In genomic region chr6:10692965-10693538, GRCh38 we compare ENCODE assay signal across 9 cellular contexts. TPM values are rescaled to one million over a fixed set of nuclear protein-coding genes. Genes with fewer than 3 reads are reported as not detected.
DNase-seq lines count a peak whose midpoint lies in the region; ATAC-seq, FAIRE-seq and TF ChIP-seq lines count a peak whose summit lies in the region.
"Had no signal": no experiment of that assay in that cellular context is flagged by ENCODE, and none has a peak within 500 bp of the region (broad histone marks: within the 10 kb centered on the region; RNA-seq: fewer than 3 reads in every experiment).

No MANE protein-coding gene starts in this region.

- H3K79me2 ChIP-seq in HCT116 (ENCODE audit: insufficient read depth, low read length) (peaks cover 48% of the 10 kb centered on the region), K562 (ENCODE audit: control insufficient read depth, insufficient read depth, low read length) (peaks cover 53% of the 10 kb centered on the region)

- no peak overlapping the region for H2AFZ ChIP-seq in HCT116 (ENCODE audit: low read depth, low read length, poor library complexity, severe bottlenecking)
- no peak overlapping the region for H2AFZ ChIP-seq in K562 (ENCODE audit: low read depth, low read length)

- ATAC-seq in A549 (no peak), HCT116 (no peak), K562 (no peak), lower lobe of right lung (no peak), GM18498 (IDR thresholded peaks at IDR 0.05; ENCODE audit: unreplicated experiment) (no peak)

- H3K27ac ChIP-seq in A549 (peak overlapping the region; percentile 86 to 95; a peak in 4 of 6 replicates), HCT116 (ENCODE audit: low read depth, low read length) (peak overlapping the region; percentile 68; the same call in 1 of the 2 replicates), K562 (ENCODE audit: extremely low read depth, low read depth, low read length) (no peak overlapping the region), lower lobe of right lung (no peak overlapping the region)

- H3K4me3 ChIP-seq in A549 (peak overlapping the region; percentile 69), HCT116 (replicated peaks in 1 of 2; ENCODE audit: low read depth in 1 of 2, low read length in 2 of 2) (peak overlapping the region; percentile 87 to 89), K562 (peak overlapping the region; percentile 55), lower lobe of right lung (peak overlapping the region; percentile 86)

- no peak for TF ChIP-seq EP300 in A549 (IDR thresholded peaks at IDR 0.05)
- TF ChIP-seq EP300 in K562 (IDR thresholded peaks at IDR 0.05; ENCODE audit: low read length), result no peak

- intact Hi-C loops in HCT116 (cut with micrococcal nuclease), result loop anchor here (5.0 kb wide), 1 partner anchor 109 kb away; no protein-coding TSS in a partner anchor
- intact Hi-C loops in K562 (cut with micrococcal nuclease), result loop anchor here (5.0 kb wide), 1 partner anchor 109 kb away; no protein-coding TSS in a partner anchor
- intact Hi-C loops in lower lobe of right lung (cut with DNase I), result no loop called here

- POLR2A ChIA-PET in A549 (lab: Yijun Ruan, JAX), result no interaction called here
- POLR2A ChIA-PET in HCT116 (lab: Charles Lee), result no interaction called here
- POLR2A ChIA-PET in K562 (lab: Yijun Ruan, JAX), result no interaction called here

- no peaks in the 10 kb centered on the region for H3K27me3 ChIP-seq in HCT116 (ENCODE audit: insufficient read depth, low read length)
- no peaks in the 10 kb centered on the region for H3K27me3 ChIP-seq in K562 (ENCODE audit: control insufficient read depth in 2 of 2, insufficient read depth in 2 of 2, low read length in 2 of 2)
- H3K27me3 ChIP-seq in lower lobe of right lung (ENCODE audit: low read depth), result no peaks in the 10 kb centered on the region

- no peaks in the 10 kb centered on the region for H3K9me3 ChIP-seq in A549
- H3K9me3 ChIP-seq in HCT116 (ENCODE audit: control insufficient read depth in 1 of 2, insufficient read depth in 1 of 2, low read depth in 1 of 2, low read length in 2 of 2), result no peaks in the 10 kb centered on the region
- peaks cover 3% of the 10 kb centered on the region; the same call in 1 of the 2 replicates for H3K9me3 ChIP-seq in K562 (replicated peaks; ENCODE audit: control insufficient read depth, insufficient read depth, low read depth, low read length)
- no peaks in the 10 kb centered on the region for H3K9me3 ChIP-seq in lower lobe of right lung

- no peak for DNase-seq in A549 (ENCODE audit: low read depth in 1 of 2, low spot score in 1 of 2)
- no peak for DNase-seq in HCT116 (ENCODE audit: low read depth, low spot score)
- DNase-seq in K562 (ENCODE audit: extremely low read depth in 1 of 4, low spot score in 3 of 4), result no peak
- no peak for DNase-seq in lower lobe of right lung
- no peak for DNase-seq in activated CD4-positive, CD25-positive, alpha-beta regulatory T cell treated with anti-CD3 and anti-CD28 coated beads, Interleukin-2, amount 50 U/mL, for 72 hours
- no peak for DNase-seq in T-helper 9 cell
- DNase-seq in SIG-M5 treated with dmso at 0.1 percent for 504 hours (lab: John Stamatoyannopoulos, UW; ENCODE audit: unreplicated experiment), result no peak
- DNase-seq: GDM1 had no signal

- peak overlapping the region; percentile 97 for H3K4me2 ChIP-seq in A549
- peak overlapping the region; percentile 88 for H3K4me2 ChIP-seq in HCT116 (ENCODE audit: low read length)
- peak overlapping the region; percentile 94 for H3K4me2 ChIP-seq in K562 (ENCODE audit: insufficient read depth, low read length)

- in situ Hi-C loops in K562 (cut with MboI), result no loop called here

- CTCF ChIA-PET in A549 (lab: Yijun Ruan, JAX) (interaction anchor here (1.1 kb wide), 1 partner anchor 183 kb away, joined by 3 read pairs; no protein-coding TSS in a partner anchor), HCT116 (lab: Charles Lee) (no interaction called here), K562 (lab: Yijun Ruan, JAX; ENCODE audit: low intra/inter-chr PET ratio) (no interaction called here)

- no peaks in the 10 kb centered on the region for H3K9me1 ChIP-seq in K562 (ENCODE audit: control insufficient read depth, insufficient read depth, low read length)

- H3K4me1 ChIP-seq in A549, result peaks cover 16% of the 10 kb centered on the region
- peaks cover 11 to 19% of the 10 kb centered on the region in 2 experiments; a peak in 3 of 4 replicates for H3K4me1 ChIP-seq in HCT116 (ENCODE audit: control insufficient read depth in 1 of 2, insufficient read depth in 2 of 2, low read length in 2 of 2)
- peaks cover 5 to 13% of the 10 kb centered on the region in 2 experiments; a peak in 4 of 5 replicates for H3K4me1 ChIP-seq in K562 (replicated peaks in 1 of 2; ENCODE audit: control insufficient read depth in 2 of 2, insufficient read depth in 2 of 2, low read length in 2 of 2)
- H3K4me1 ChIP-seq in lower lobe of right lung, result peaks cover 28% of the 10 kb centered on the region

- no peaks in the 10 kb centered on the region; the same call in 1 of the 2 replicates for H4K20me1 ChIP-seq in HCT116 (ENCODE audit: insufficient read depth)
- no peaks in the 10 kb centered on the region for H4K20me1 ChIP-seq in K562 (replicated peaks; ENCODE audit: control insufficient read depth, insufficient read depth, low read length)

- TF ChIP-seq POLR2A in A549 (IDR thresholded peaks at IDR 0.05; ENCODE audit: low read length), result no peak
- no peak for TF ChIP-seq POLR2A in HCT116 (IDR thresholded peaks at IDR 0.05; ENCODE audit: borderline replicate concordance, extremely low read depth, insufficient read depth, insufficient read length)
- no peak for TF ChIP-seq POLR2A in K562 (conservative IDR thresholded peaks at IDR 0.05)

- WGBS in A549 (ENCODE audit: missing lambda C conversion rate), result 90% methylated on average over 8 of the region's 8 CpGs
- WGBS in K562 (ENCODE audit: insufficient coverage, low coverage, missing lambda C conversion rate), result 78% methylated on average over 8 of the region's 8 CpGs

- no TSS peak for BruUV-seq in HCT116 (replicated peaks; lab: Mats Ljungman, UMichigan)
- no TSS peak for BruUV-seq in K562 (replicated peaks; lab: Mats Ljungman, UMichigan)

- TF ChIP-seq CTCF in A549 (IDR thresholded peaks at IDR 0.05) (no peak), HCT116 (IDR thresholded peaks at IDR 0.05 in 2 of 3, conservative IDR thresholded peaks at IDR 0.05 in 1 of 3; ENCODE audit: borderline replicate concordance in 1 of 3, insufficient read depth in 1 of 3, low read depth in 2 of 3, low read length in 2 of 3) (no peak), K562 (IDR thresholded peaks at IDR 0.05 in 2 of 3, conservative IDR thresholded peaks at IDR 0.05 in 1 of 3; ENCODE audit: insufficient read depth in 2 of 3, low read depth in 1 of 3, low read length in 3 of 3) (no peak), lower lobe of right lung (IDR thresholded peaks at IDR 0.05) (no peak)

- no peaks in the 10 kb centered on the region for H3K9me2 ChIP-seq in HCT116 (ENCODE audit: insufficient read depth)

- peaks cover 3 to 7% of the 10 kb centered on the region in 2 experiments; a peak in 2 of 4 replicates for H3K36me3 ChIP-seq in HCT116 (ENCODE audit: control insufficient read depth in 1 of 2, insufficient read depth in 2 of 2, low read length in 2 of 2)
- H3K36me3 ChIP-seq in K562 (ENCODE audit: control insufficient read depth, insufficient read depth, low read length), result peaks cover 22% of the 10 kb centered on the region
- H3K36me3 ChIP-seq in lower lobe of right lung, result peaks cover 9% of the 10 kb centered on the region

- RAD21 ChIA-PET in HCT116 (lab: Charles Lee; ENCODE audit: low non-redundant PET in 1 of 2, low total read pairs in 2 of 2, uncharacterized antibody in 2 of 2, unreplicated experiment in 2 of 2), result no interaction called here

- FAIRE-seq in A549 (lab: Jason Lieb, UNC) (no peak), K562 (lab: Jason Lieb, UNC) (no peak)

- TF ChIP-seq RAD21 in A549 (conservative IDR thresholded peaks at IDR 0.05 in 1 of 2, IDR thresholded peaks at IDR 0.05 in 1 of 2) (no peak), HCT116 (IDR thresholded peaks at IDR 0.05; ENCODE audit: low read depth) (no peak), K562 (CRISPR knock-in tag; conservative IDR thresholded peaks at IDR 0.05 in 1 of 2, IDR thresholded peaks at IDR 0.05 in 1 of 2) (no peak)

- H3K9ac ChIP-seq in HCT116 (ENCODE audit: low read length), result peak overlapping the region; percentile 94
- H3K9ac ChIP-seq in K562 (ENCODE audit: insufficient read depth in 1 of 2, low read depth in 2 of 2, low read length in 2 of 2), result peak overlapping the region in 1 of 2 experiments; percentile 89; a peak in 2 of 4 replicates

RNA-seq across cellular contexts. Expression of gene C6orf52, which starts 1.4 kb away (rescaled TPM):
- polyA plus RNA-seq in A549 (2011; rRNA removed) (2.2 and 3.2 TPM in 2 replicates), A549 (2017; fragmentation: RNase III; extraction: RNeasy Plus Mini Kit Qiagen cat#74134 plus additional on column Dnase treatment) (1.3 to 1.7 TPM (median 1.4 TPM) in 3 replicates), K562 (2011; rRNA removed) (11.8 and 14.0 TPM in 2 replicates), K562 (2014; fragmentation: Illumina TruSeq; extraction: Trizol) (12.3 and 12.9 TPM in 2 replicates), K562 (2014; fragmentation: Nextera tagmentation; extraction: Ambion mirVana) (10 to 100 TPM; 27.6 to 37.0 TPM), K562 (2014; rRNA removed) (9.1 and 10.7 TPM in 2 replicates)
- polyA plus RNA-seq in A549 (2012; cell fraction: cytosol; rRNA removed), result 1.3 and 1.6 TPM in 2 replicates
- polyA plus RNA-seq in A549 (2012; cell fraction: nucleus; rRNA removed), result 0.32 and 0.61 TPM in 2 replicates
- polyA minus RNA-seq in A549 (2011; rRNA and poly(A)+ RNA removed), result 0.70 TPM in 1 of 2 replicates, not detected in the other
- total RNA-seq in HCT116 (2021; ENCODE audit: unreplicated experiment) (3.9 TPM), K562 (2014; rRNA removed) (6.7 and 11.7 TPM in 2 replicates), K562 (2014; rRNA removed; fragmentation: Illumina TruSeq; extraction: Trizol) (11.1 and 14.9 TPM in 2 replicates), K562 (2015; rRNA removed; fragmentation: Illumina TruSeq; extraction: Trizol) (7.4 and 10.8 TPM in 2 replicates), K562 (2021) (10.5 TPM in 2 replicates), lower lobe of right lung (1.3 TPM)
- polyA plus RNA-seq in HCT116 (2012), result 2.7 and 3.1 TPM in 2 replicates
- 1.6 and 1.8 TPM in 2 replicates for total RNA-seq in K562 (2011; cell fraction: chromatin; rRNA removed; ENCODE audit: low replicate concordance)
- 1.8 and 2.5 TPM in 2 replicates for total RNA-seq in K562 (2011; cell fraction: nucleolus; rRNA removed)
- total RNA-seq in K562 (2011; cell fraction: nucleoplasm; rRNA removed), result 1.5 and 4.0 TPM in 2 replicates
- 6.8 and 13.2 TPM in 2 replicates for polyA plus RNA-seq in K562 (2011; cell fraction: cytosol; rRNA removed)
- 3.6 and 7.2 TPM in 2 replicates for polyA plus RNA-seq in K562 (2011; cell fraction: nucleus; rRNA removed)
- polyA plus RNA-seq in K562 (2012), result 6.7 and 8.1 TPM in 2 replicates
- 6.4 and 6.5 TPM in 2 replicates for polyA minus RNA-seq in K562 (2011; rRNA and poly(A)+ RNA removed)
- polyA minus RNA-seq in K562 (2011; cell fraction: cytosol; rRNA and poly(A)+ RNA removed), result 3.1 TPM in 1 of 2 replicates, not detected in the other
- 1.4 TPM in 1 of 2 replicates, not detected in the other for polyA minus RNA-seq in K562 (2011; cell fraction: nucleus; rRNA and poly(A)+ RNA removed)

RNA-seq across cellular contexts. Expression of gene PAK1IP1, which starts 1.7 kb away (rescaled TPM):
- polyA plus RNA-seq in A549 (2011; rRNA removed) (26.8 and 33.4 TPM in 2 replicates), A549 (2017; fragmentation: RNase III; extraction: RNeasy Plus Mini Kit Qiagen cat#74134 plus additional on column Dnase treatment) (23.1 to 30.4 TPM (median 23.5 TPM) in 3 replicates), K562 (2011; rRNA removed) (49.0 and 69.7 TPM in 2 replicates), K562 (2014; fragmentation: Illumina TruSeq; extraction: Trizol) (85.9 and 108 TPM in 2 replicates), K562 (2014; fragmentation: Nextera tagmentation; extraction: Ambion mirVana) (100 to 1,000 TPM; 189 to 200 TPM), K562 (2014; rRNA removed) (63.5 and 64.4 TPM in 2 replicates)
- polyA plus RNA-seq in A549 (2012; cell fraction: cytosol; rRNA removed), result 12.1 and 14.8 TPM in 2 replicates
- polyA plus RNA-seq in A549 (2012; cell fraction: nucleus; rRNA removed), result 5.0 and 6.4 TPM in 2 replicates
- polyA minus RNA-seq in A549 (2011; rRNA and poly(A)+ RNA removed), result 8.0 and 8.2 TPM in 2 replicates
- total RNA-seq in HCT116 (2021; ENCODE audit: unreplicated experiment) (24.3 TPM), K562 (2014; rRNA removed) (50.0 and 52.4 TPM in 2 replicates), K562 (2014; rRNA removed; fragmentation: Illumina TruSeq; extraction: Trizol) (87.0 and 95.7 TPM in 2 replicates), K562 (2015; rRNA removed; fragmentation: Illumina TruSeq; extraction: Trizol) (87.3 and 90.9 TPM in 2 replicates), K562 (2021) (52.4 and 56.5 TPM in 2 replicates), lower lobe of right lung (9.5 TPM)
- 10.2 and 13.5 TPM in 2 replicates for polyA plus RNA-seq in HCT116 (2012)
- 9.9 and 14.5 TPM in 2 replicates for total RNA-seq in K562 (2011; cell fraction: chromatin; rRNA removed; ENCODE audit: low replicate concordance)
- total RNA-seq in K562 (2011; cell fraction: nucleolus; rRNA removed), result 10.0 and 11.4 TPM in 2 replicates
- 8.3 and 10.3 TPM in 2 replicates for total RNA-seq in K562 (2011; cell fraction: nucleoplasm; rRNA removed)
- polyA plus RNA-seq in K562 (2011; cell fraction: cytosol; rRNA removed), result 16.3 and 22.3 TPM in 2 replicates
- polyA plus RNA-seq in K562 (2011; cell fraction: nucleus; rRNA removed), result 16.1 and 17.8 TPM in 2 replicates
- polyA plus RNA-seq in K562 (2012), result 28.9 and 46.1 TPM in 2 replicates
- 31.3 and 35.1 TPM in 2 replicates for polyA minus RNA-seq in K562 (2011; rRNA and poly(A)+ RNA removed)
- 9.4 and 11.9 TPM in 2 replicates for polyA minus RNA-seq in K562 (2011; cell fraction: cytosol; rRNA and poly(A)+ RNA removed)
- 6.9 and 11.3 TPM in 2 replicates for polyA minus RNA-seq in K562 (2011; cell fraction: nucleus; rRNA and poly(A)+ RNA removed)

RNA-seq across cellular contexts. Expression of gene TMEM14C, which starts 29.8 kb away (rescaled TPM):
- 173 and 230 TPM in 2 replicates for polyA plus RNA-seq in A549 (2011; rRNA removed)
- polyA plus RNA-seq in A549 (2012; cell fraction: cytosol; rRNA removed), result 185 and 217 TPM in 2 replicates
- 111 and 117 TPM in 2 replicates for polyA plus RNA-seq in A549 (2012; cell fraction: nucleus; rRNA removed)
- polyA plus RNA-seq in A549 (2017; fragmentation: RNase III; extraction: RNeasy Plus Mini Kit Qiagen cat#74134 plus additional on column Dnase treatment), result 152 to 178 TPM (median 161 TPM) in 3 replicates
- polyA minus RNA-seq in A549 (2011; rRNA and poly(A)+ RNA removed), result 40.2 and 46.0 TPM in 2 replicates
- total RNA-seq in HCT116 (2021; ENCODE audit: unreplicated experiment), result 84.7 TPM
- 67.1 and 78.2 TPM in 2 replicates for polyA plus RNA-seq in HCT116 (2012)
- 79.7 and 82.0 TPM in 2 replicates for total RNA-seq in K562 (2011; cell fraction: chromatin; rRNA removed; ENCODE audit: low replicate concordance)
- 114 and 131 TPM in 2 replicates for total RNA-seq in K562 (2011; cell fraction: nucleolus; rRNA removed)
- total RNA-seq in K562 (2011; cell fraction: nucleoplasm; rRNA removed), result 125 and 142 TPM in 2 replicates
- 151 TPM in 2 replicates for total RNA-seq in K562 (2014; rRNA removed)
- 213 and 225 TPM in 2 replicates for total RNA-seq in K562 (2014; rRNA removed; fragmentation: Illumina TruSeq; extraction: Trizol)
- total RNA-seq in K562 (2015; rRNA removed; fragmentation: Illumina TruSeq; extraction: Trizol), result 150 and 160 TPM in 2 replicates
- 183 and 204 TPM in 2 replicates for total RNA-seq in K562 (2021)
- polyA plus RNA-seq in K562 (2011; rRNA removed), result 319 and 402 TPM in 2 replicates
- polyA plus RNA-seq in K562 (2011; cell fraction: cytosol; rRNA removed), result 252 and 276 TPM in 2 replicates
- 76.8 and 123 TPM in 2 replicates for polyA plus RNA-seq in K562 (2011; cell fraction: nucleus; rRNA removed)
- 226 and 283 TPM in 2 replicates for polyA plus RNA-seq in K562 (2012)
- 209 and 263 TPM in 2 replicates for polyA plus RNA-seq in K562 (2014; fragmentation: Illumina TruSeq; extraction: Trizol)
- 100 to 1,000 TPM; 472 to 496 TPM for polyA plus RNA-seq in K562 (2014; fragmentation: Nextera tagmentation; extraction: Ambion mirVana)
- 264 and 287 TPM in 2 replicates for polyA plus RNA-seq in K562 (2014; rRNA removed)
- 118 and 125 TPM in 2 replicates for polyA minus RNA-seq in K562 (2011; rRNA and poly(A)+ RNA removed)
- 42.3 and 50.0 TPM in 2 replicates for polyA minus RNA-seq in K562 (2011; cell fraction: cytosol; rRNA and poly(A)+ RNA removed)
- polyA minus RNA-seq in K562 (2011; cell fraction: nucleus; rRNA and poly(A)+ RNA removed), result 13.3 and 23.7 TPM in 2 replicates
- total RNA-seq in lower lobe of right lung, result 81.9 TPM

RNA-seq across cellular contexts. Expression of gene TMEM14B, which starts 54.6 kb away (rescaled TPM):
- polyA plus RNA-seq in A549 (2011; rRNA removed), result 113 and 177 TPM in 2 replicates
- 112 and 120 TPM in 2 replicates for polyA plus RNA-seq in A549 (2012; cell fraction: cytosol; rRNA removed)
- 35.5 and 56.5 TPM in 2 replicates for polyA plus RNA-seq in A549 (2012; cell fraction: nucleus; rRNA removed)
- polyA plus RNA-seq in A549 (2017; fragmentation: RNase III; extraction: RNeasy Plus Mini Kit Qiagen cat#74134 plus additional on column Dnase treatment), result 118 to 152 TPM (median 121 TPM) in 3 replicates
- polyA minus RNA-seq in A549 (2011; rRNA and poly(A)+ RNA removed), result 29.2 and 36.2 TPM in 2 replicates
- 83.6 TPM for total RNA-seq in HCT116 (2021; ENCODE audit: unreplicated experiment)
- polyA plus RNA-seq in HCT116 (2012), result 43.5 and 62.6 TPM in 2 replicates
- total RNA-seq in K562 (2011; cell fraction: chromatin; rRNA removed; ENCODE audit: low replicate concordance), result 120 and 171 TPM in 2 replicates
- 123 and 128 TPM in 2 replicates for total RNA-seq in K562 (2011; cell fraction: nucleolus; rRNA removed)
- total RNA-seq in K562 (2011; cell fraction: nucleoplasm; rRNA removed), result 191 and 263 TPM in 2 replicates
- 149 and 174 TPM in 2 replicates for total RNA-seq in K562 (2014; rRNA removed)
- 263 and 285 TPM in 2 replicates for total RNA-seq in K562 (2014; rRNA removed; fragmentation: Illumina TruSeq; extraction: Trizol)
- 181 and 217 TPM in 2 replicates for total RNA-seq in K562 (2015; rRNA removed; fragmentation: Illumina TruSeq; extraction: Trizol)
- total RNA-seq in K562 (2021), result 211 and 214 TPM in 2 replicates
- polyA plus RNA-seq in K562 (2011; rRNA removed), result 247 and 349 TPM in 2 replicates
- 133 and 189 TPM in 2 replicates for polyA plus RNA-seq in K562 (2011; cell fraction: cytosol; rRNA removed)
- 63.2 and 95.0 TPM in 2 replicates for polyA plus RNA-seq in K562 (2011; cell fraction: nucleus; rRNA removed)
- 154 and 229 TPM in 2 replicates for polyA plus RNA-seq in K562 (2012)
- polyA plus RNA-seq in K562 (2014; fragmentation: Illumina TruSeq; extraction: Trizol), result 198 and 252 TPM in 2 replicates
- polyA plus RNA-seq in K562 (2014; fragmentation: Nextera tagmentation; extraction: Ambion mirVana), result 100 to 1,000 TPM; 777 to 862 TPM
- polyA plus RNA-seq in K562 (2014; rRNA removed), result 271 and 298 TPM in 2 replicates
- 116 and 118 TPM in 2 replicates for polyA minus RNA-seq in K562 (2011; rRNA and poly(A)+ RNA removed)
- 39.9 and 48.1 TPM in 2 replicates for polyA minus RNA-seq in K562 (2011; cell fraction: cytosol; rRNA and poly(A)+ RNA removed)
- polyA minus RNA-seq in K562 (2011; cell fraction: nucleus; rRNA and poly(A)+ RNA removed), result 44.7 and 82.3 TPM in 2 replicates
- 61.0 TPM for total RNA-seq in lower lobe of right lung

Comparison
In these comparisons a context has a peak if more than half of its experiments do, and no peak if none do; other contexts are left out.
1. H3K27ac ChIP-seq: peak in A549 (2 of 2) and HCT116 (single experiment); none in K562 (single experiment) and lower lobe of right lung (single experiment).
2. Peak in every context shown above with its lines, with median percentiles within 50 percentile points of each other: H3K4me2 ChIP-seq and H3K4me3 ChIP-seq.